8 cellular contexts compared by ENCODE assay signal in genomic region chr12:1583421-1584078, GRCh38. TPM values are rescaled to one million over a fixed set of nuclear protein-coding genes. Genes with fewer than 3 reads are reported as not detected.
DNase-seq lines count a peak whose midpoint lies in the region; FAIRE-seq and TF ChIP-seq lines count a peak whose summit lies in the region.

No MANE protein-coding gene starts in this region.

- no peak overlapping the region for H3K4me3 ChIP-seq in astrocyte of the spinal cord (ENCODE audit: low read depth, low read length)
- H3K4me3 ChIP-seq in small intestine (ENCODE audit: low read depth in 1 of 2, low read length in 2 of 2) = no peak overlapping the region

- intact Hi-C loops in posterior vena cava (cut with DNase I) = loop anchor here (5.0 to 10.0 kb wide), 2 partner anchors 466 to 469 kb away; no protein-coding TSS in a partner anchor

- DNase-seq in DMS153 (lab: John Stamatoyannopoulos, UW) (peak; percentile 79), HEK293T (ENCODE audit: extremely low spot score) (peak; percentile 70), NCI-H1930 (lab: John Stamatoyannopoulos, UW) (peak; percentile 82), T-helper 9 cell (peak; percentile 52), astrocyte of the spinal cord (ENCODE audit: low read depth, low spot score) (peak; percentile 89), hypothalamus (lab: John Stamatoyannopoulos, UW) (peak in 33 of 51 donors; percentile 9 to 87 (median 46)), small intestine (peak; percentile 78), posterior vena cava (ENCODE audit: low spot score) (no peak)

- no peak overlapping the region for H3K27ac ChIP-seq in small intestine (ENCODE audit: low read depth in 1 of 2, low read length in 1 of 2)

- H3K36me3 ChIP-seq in small intestine (ENCODE audit: control insufficient read depth in 2 of 2, insufficient read depth in 2 of 2, low read length in 2 of 2) = no peaks in the 10 kb centered on the region

- POLR2A ChIA-PET in HEK293T (lab: Yijun Ruan, JAX) = interaction anchor here (1.1 to 2.1 kb wide), 2 partner anchors 9 to 465 kb away, joined by 3 to 7 read pairs; no protein-coding TSS in a partner anchor

- no peaks in the 10 kb centered on the region for H3K4me1 ChIP-seq in small intestine (ENCODE audit: control insufficient read depth in 2 of 2, insufficient read depth in 1 of 2, low read depth in 1 of 2, low read length in 1 of 2)

- in situ Hi-C loops in astrocyte of the spinal cord (cut with HindIII; ENCODE audit: low sequenced_read_pairs) = no loop called here

- no peak for FAIRE-seq in small intestine (lab: Jason Lieb, UNC)

- peak; percentile 75 for TF ChIP-seq CTCF in astrocyte of the spinal cord (IDR thresholded peaks at IDR 0.05; ENCODE audit: low read depth, low read length)

- no peaks in the 10 kb centered on the region for H3K27me3 ChIP-seq in small intestine (ENCODE audit: control insufficient read depth in 2 of 2, insufficient read depth in 2 of 2, low read length in 2 of 2)

- CTCF ChIA-PET in HEK293T (lab: Yijun Ruan, JAX) = interaction anchor here (0.6 to 4.5 kb wide), 14 partner anchors 9 to 486 kb away, joined by 3 to 45 read pairs (median 4); no protein-coding TSS in a partner anchor

- 1% methylated on average over 6 of the region's 6 CpGs for WGBS in small intestine, 3 donors

- H3K9me3 ChIP-seq in small intestine (ENCODE audit: control insufficient read depth, low read depth) = no peaks in the 10 kb centered on the region

TF ChIP-seq in HEK293T, 16 proteins besides CTCF, POLR2A, EP300 and RAD21:
- peak; percentile 47; the same call in 1 of the 2 replicates for TF ChIP-seq TARDBP (IDR thresholded peaks at IDR 0.05)
- TF ChIP-seq ARNT (IDR thresholded peaks at IDR 0.05) = no peak
- no peak for TF ChIP-seq L3MBTL2 (conservative IDR thresholded peaks at IDR 0.05)
- no peak for TF ChIP-seq CTBP1 (IDR thresholded peaks at IDR 0.05; ENCODE audit: borderline replicate concordance)
TF ChIP-seq in HEK293T: peak in this region for 1.

RNA-seq across cellular contexts. Expression of gene FBXL14, which starts 10.8 kb away (rescaled TPM):
- polyA plus RNA-seq in small intestine = 10 to 100 TPM in 1 of 3 donors, 1 to 10 TPM in 2; 3.5 to 15.7 (median 4.2) TPM
- 1 to 10 TPM; 6.3 to 7.3 TPM for total RNA-seq in posterior vena cava

RNA-seq across cellular contexts. Expression of gene WNT5B, which starts 45.5 kb away (rescaled TPM):
- polyA plus RNA-seq in small intestine = 1 to 10 TPM in 2 of 3 donors, under 1 TPM in 1; 0.67 to 3.6 (median 1.1) TPM
- 10 to 100 TPM; 10.1 to 12.8 TPM for total RNA-seq in posterior vena cava
